In the genomic region with DNA sequence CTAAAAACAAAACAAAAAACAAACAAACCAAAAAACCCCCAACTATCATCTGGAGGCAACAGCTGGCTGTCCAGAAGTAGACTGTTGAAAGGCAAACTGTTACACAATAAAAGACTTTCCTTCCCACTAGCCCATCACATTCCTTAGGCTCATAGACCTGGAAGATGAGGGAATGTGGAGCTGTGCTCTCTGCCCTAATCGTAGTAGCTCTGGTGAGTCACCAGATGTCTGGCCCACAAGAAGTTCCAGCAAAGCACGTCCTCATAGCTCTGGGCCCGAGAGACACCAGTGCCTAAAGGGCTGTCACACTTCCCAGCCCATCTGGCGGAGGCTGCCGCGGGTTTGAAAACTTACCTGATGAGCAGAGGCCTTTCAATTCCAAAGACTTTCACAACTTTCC, we compare ENCODE assay signal across 13 cellular contexts.
DNase-seq lines count a peak whose midpoint lies in the region; ATAC-seq and TF ChIP-seq lines count a peak whose summit lies in the region.
"Had no signal": no experiment of that assay in that cellular context is flagged by ENCODE, and none has a peak within 500 bp of the region (broad histone marks: within the 10 kb centered on the region; RNA-seq: fewer than 3 reads in every experiment).

No MANE protein-coding gene starts in this region.

- no peak for TF ChIP-seq CTCF in fibroblast of mammary gland (conservative IDR thresholded peaks at IDR 0.05; ENCODE audit: control insufficient read depth, insufficient read depth, low read depth, low read length)

- no peak for TF ChIP-seq POLR2A in erythroblast (IDR thresholded peaks at IDR 0.05; ENCODE audit: low read length)

- DNase-seq in DMS 273 (lab: John Stamatoyannopoulos, UW; ENCODE audit: unreplicated experiment) (peak; percentile 86), NCI-H226 (peak; percentile 65), fibroblast of mammary gland (ENCODE audit: low read depth) (peak; percentile 73), myocyte (ENCODE audit: low read depth) (peak; percentile 13), erythroblast (lab: John Stamatoyannopoulos, UW) (no peak), posterior cingulate gyrus (no peak)
- no peak for DNase-seq in activated CD8-positive, alpha-beta memory T cell treated with anti-CD3 and anti-CD28 coated beads, Interleukin-2, amount 50 U/mL, for 48 hours
- DNase-seq: activated CD4-positive, alpha-beta T cell treated with anti-CD3 and anti-CD28 coated beads, Interleukin-2, amount 50 U/mL, for 48 hours; CD4-positive, CD25-positive, alpha-beta regulatory T cell; stimulated activated CD4-positive, alpha-beta T cell treated with anti-CD3 and anti-CD28 coated beads, Interleukin-15, amount 100 ng/mL, for 24 hours; stimulated activated naive CD8-positive, alpha-beta T cell treated with anti-CD3 and anti-CD28 coated beads, Interleukin-15, Interleukin-2, amounts not matched to agents 100 U/mL and 50 U/mL, for 24 hours had no signal

- intact Hi-C loops in posterior cingulate gyrus (cut with DNase I), result no loop called here

- no peak for ATAC-seq in HG03175 (IDR thresholded peaks at IDR 0.05; ENCODE audit: unreplicated experiment)
- ATAC-seq: stimulated activated naive CD8-positive, alpha-beta T cell treated with anti-CD3 and anti-CD28 coated beads, Interleukin-15, Interleukin-2, amounts not matched to agents 100 U/mL and 50 U/mL, for 24 hours had no signal

- H3K4me3 ChIP-seq in fibroblast of mammary gland (ENCODE audit: control insufficient read depth, low read depth, low read length), result no peak overlapping the region
- H3K4me3 ChIP-seq: SK-N-MC had no signal

Comparison
In these comparisons a context has a peak if more than half of its experiments do, and no peak if none do; other contexts are left out.
1. DNase-seq: peak in DMS 273 (single experiment), NCI-H226 (single experiment), fibroblast of mammary gland (single experiment) and myocyte (single experiment); none in erythroblast (0 of 2), posterior cingulate gyrus (0 of 10) and activated CD8-positive, alpha-beta memory T cell treated with anti-CD3 and anti-CD28 coated beads, Interleukin-2, amount 50 U/mL, for 48 hours (single experiment).